Comparison of ENCODE assay signal across 13 cellular contexts in genomic region chr6:158211273-158212055, GRCh38. TPM values are rescaled to one million over a fixed set of nuclear protein-coding genes. Genes with fewer than 3 reads are reported as not detected.
DNase-seq lines count a peak whose midpoint lies in the region; ATAC-seq and TF ChIP-seq lines count a peak whose summit lies in the region.
"Had no signal": no experiment of that assay in that cellular context is flagged by ENCODE, and none has a peak within 500 bp of the region (broad histone marks: within the 10 kb centered on the region; RNA-seq: fewer than 3 reads in every experiment).

No MANE protein-coding gene starts in this region.

- H3K4me3 ChIP-seq in adrenal gland, result no peak overlapping the region
- no peak overlapping the region for H3K4me3 ChIP-seq in gastrocnemius medialis
- H3K4me3 ChIP-seq: tibial artery had no signal

- H3K9me3 ChIP-seq in adrenal gland (replicated peaks in 1 of 3), result no peaks in the 10 kb centered on the region
- no peaks in the 10 kb centered on the region for H3K9me3 ChIP-seq in gastrocnemius medialis
- H3K9me3 ChIP-seq: tibial artery had no signal

- WGBS in adrenal gland, 4 donors, result 85 to 93% (median 90%) methylated on average over 3 of the region's 3 CpGs

- H3K36me3 ChIP-seq in adrenal gland (replicated peaks in 1 of 2) (no peaks in the 10 kb centered on the region), gastrocnemius medialis (no peaks in the 10 kb centered on the region)
- H3K36me3 ChIP-seq: tibial artery had no signal

- peaks cover 26% of the 10 kb centered on the region for H3K4me1 Mint-ChIP-seq in activated naive CD8-positive, alpha-beta T cell (ENCODE audit: low read depth)
- H3K4me1 Mint-ChIP-seq: mesothelial cell of epicardium, WTC11 had no signal

- H3K4me3 Mint-ChIP-seq in activated naive CD8-positive, alpha-beta T cell, result no peak overlapping the region
- H3K4me3 Mint-ChIP-seq: mesothelial cell of epicardium, WTC11 had no signal

- peak overlapping the region; percentile 70 for H3K27ac Mint-ChIP-seq in activated naive CD8-positive, alpha-beta T cell
- H3K27ac Mint-ChIP-seq: mesothelial cell of epicardium, progenitor cell of endocrine pancreas, WTC11 had no signal

- intact Hi-C loops in adrenal gland (cut with DNase I) (loop anchor here in 1 of 2 donors (5.0 kb wide), 1 partner anchor 481 kb away; no protein-coding TSS in a partner anchor), gastrocnemius medialis (cut with DNase I; ENCODE audit: low total_unique reads) (no loop called here)

- ATAC-seq in activated CD4-positive, CD25-positive, alpha-beta regulatory T cell treated with anti-CD3 and anti-CD28 coated beads, Interleukin-2, amount 50 U/mL, for 24 hours, result peak; percentile 42
- no peak for ATAC-seq in gastrocnemius medialis
- ATAC-seq: WTC11 had no signal

- no peaks in the 10 kb centered on the region for H3K36me3 Mint-ChIP-seq in activated naive CD8-positive, alpha-beta T cell
- H3K36me3 Mint-ChIP-seq: mesothelial cell of epicardium, WTC11 had no signal

- no peaks in the 10 kb centered on the region for H3K27me3 ChIP-seq in adrenal gland
- H3K27me3 ChIP-seq in gastrocnemius medialis, result peaks cover 0 to 8% (median 0%) of the 10 kb centered on the region in 3 donors
- H3K27me3 ChIP-seq: tibial artery had no signal

- no peak overlapping the region for H3K27ac ChIP-seq in adrenal gland
- no peak overlapping the region for H3K27ac ChIP-seq in gastrocnemius medialis
- H3K27ac ChIP-seq: tibial artery had no signal

- peaks cover 5% of the 10 kb centered on the region for H3K27me3 Mint-ChIP-seq in activated naive CD8-positive, alpha-beta T cell

- H3K4me1 ChIP-seq in adrenal gland (replicated peaks in 1 of 2) (no peaks in the 10 kb centered on the region), gastrocnemius medialis (no peaks in the 10 kb centered on the region)
- H3K4me1 ChIP-seq: tibial artery had no signal

- TF ChIP-seq CTCF in adrenal gland (IDR thresholded peaks at IDR 0.05), result no peak
- TF ChIP-seq CTCF in gastrocnemius medialis (IDR thresholded peaks at IDR 0.05 in 4 of 5, conservative IDR thresholded peaks at IDR 0.05 in 1 of 5), result no peak

- no peak for DNase-seq in activated CD4-positive, CD25-positive, alpha-beta regulatory T cell (lab: John Stamatoyannopoulos, UW)
- DNase-seq in HS-27A (ENCODE audit: low read depth) (peak; percentile 70), iris pigment epithelial cell (ENCODE audit: low read depth) (peak; percentile 41), NCI-H1092 (lab: John Stamatoyannopoulos, UW) (no peak), adrenal gland (no peak), gastrocnemius medialis (no peak)
- DNase-seq: NCI-H526 treated with DMSO at 0.1 percent for 48 hours, tibial artery had no signal

- in situ Hi-C loops in gastrocnemius medialis (cut with MboI; ENCODE audit: low sequenced_read_pairs in 4 of 4), result loop anchor here (10.0 to 25.0 kb wide), 4 partner anchors 301 to 776 kb away; no protein-coding TSS in a partner anchor

- no peaks in the 10 kb centered on the region for H3K9me3 Mint-ChIP-seq in activated naive CD8-positive, alpha-beta T cell (ENCODE audit: low read depth)
- H3K9me3 Mint-ChIP-seq: mesothelial cell of epicardium, WTC11 had no signal

- TF ChIP-seq POLR2A in adrenal gland (IDR thresholded peaks at IDR 0.05), result no peak
- no peak for TF ChIP-seq POLR2A in gastrocnemius medialis (IDR thresholded peaks at IDR 0.05)

RNA-seq across cellular contexts. Expression of gene GTF2H5, which starts 43.3 kb away (rescaled TPM):
- total RNA-seq in adrenal gland (10 to 100 TPM in 5 of 8 donors, 1 to 10 TPM in 3; 6.1 to 52.6 (median 24.6) TPM), gastrocnemius medialis (1 to 10 TPM; 4.4 to 9.7 (median 6.2) TPM)
- polyA plus RNA-seq in adrenal gland, result 10 to 100 TPM in 2 of 3 donors, 1 to 10 TPM in 1; 8.6 to 46.1 (median 26.2) TPM

RNA-seq across cellular contexts. Expression of gene SERAC1, which starts 43.4 kb away (rescaled TPM):
- total RNA-seq in adrenal gland (10 to 100 TPM; 13.8 to 20.0 (median 17.6) TPM), gastrocnemius medialis (10 to 100 TPM in 2 of 4 donors, 1 to 10 TPM in 2; 8.1 to 15.5 (median 11.5) TPM)
- 10 to 100 TPM in 1 of 3 donors, 1 to 10 TPM in 2; 5.0 to 18.3 (median 6.4) TPM for polyA plus RNA-seq in adrenal gland

Comparison
In these comparisons a context has a peak if more than half of its experiments do, and no peak if none do; other contexts are left out.
1. ATAC-seq: peak in activated CD4-positive, CD25-positive, alpha-beta regulatory T cell treated with anti-CD3 and anti-CD28 coated beads, Interleukin-2, amount 50 U/mL, for 24 hours (2 of 2); none in gastrocnemius medialis (0 of 2).
2. DNase-seq: peak in HS-27A (single experiment) and iris pigment epithelial cell (single experiment); none in activated CD4-positive, CD25-positive, alpha-beta regulatory T cell (0 of 4), NCI-H1092 (single experiment), adrenal gland (0 of 7) and gastrocnemius medialis (0 of 2).